In genomic region chr2:214069254-214069653, GRCh38 we compare ENCODE assay signal across 1 cellular context.
TF ChIP-seq lines count a peak whose summit lies in the region.

No MANE protein-coding gene starts in this region.

TF ChIP-seq in SK-N-SH, 30 proteins besides CTCF, POLR2A, EP300 and RAD21 (continued from another document):
- 0 out of 2 replicates have a peak, but pooled peaks have one; percentile 49 for TF ChIP-seq REST (IDR thresholded peaks at IDR 0.05; ENCODE audit: low read depth, low read length)
